13 cellular contexts compared by ENCODE assay signal in the genomic region with DNA sequence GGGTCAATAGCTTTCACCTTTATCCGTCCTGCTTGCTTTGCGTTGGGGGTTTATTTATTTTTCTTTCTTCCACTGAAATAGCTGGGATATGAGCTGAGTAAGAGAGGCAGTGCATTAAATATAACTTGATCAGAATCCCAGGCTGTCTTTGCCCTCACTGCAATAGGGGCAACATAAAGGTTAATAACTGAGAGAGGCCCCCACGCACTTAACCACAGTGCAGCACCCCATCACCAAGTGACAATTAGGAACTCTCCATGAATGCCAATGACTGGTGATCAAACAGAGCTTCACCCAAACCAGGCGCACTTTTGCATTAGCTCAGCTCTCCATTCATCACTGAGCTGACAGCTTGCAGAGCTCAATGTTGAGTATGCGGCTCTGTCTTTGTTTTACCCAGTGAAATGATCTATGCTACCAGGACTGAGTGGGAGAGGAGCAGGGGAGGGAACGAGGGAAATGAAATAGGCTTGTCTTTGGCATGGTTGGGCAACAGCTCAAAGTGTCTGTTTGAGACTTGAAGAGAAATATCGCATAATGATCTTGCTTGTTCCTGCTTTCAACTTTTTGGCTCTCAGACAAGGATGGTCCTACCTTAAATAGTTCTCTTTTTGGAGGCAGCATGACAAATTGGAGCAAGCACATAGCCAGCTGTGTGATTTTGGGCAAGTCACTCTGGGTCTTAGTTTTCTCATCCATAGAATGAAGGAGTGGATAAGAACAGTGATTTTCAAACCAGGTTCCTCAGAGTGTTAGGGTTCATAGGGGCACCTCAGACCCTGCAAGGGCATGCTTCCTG. TPM values are rescaled to one million over a fixed set of nuclear protein-coding genes. Genes with fewer than 3 reads are reported as not detected.
A peak's percentile ranks its signal among the peaks of the same experiment; 100 is the strongest.
DNase-seq lines count a peak whose midpoint lies in the region; ATAC-seq and FAIRE-seq lines count a peak whose summit lies in the region.
"Had no signal": no experiment of that assay in that cellular context is flagged by ENCODE, and none has a peak within 500 bp of the region (broad histone marks: within the 10 kb centered on the region; RNA-seq: fewer than 3 reads in every experiment).

No MANE protein-coding gene starts in this region.

- CTCF ChIA-PET in T-cell (lab: Charles Lee): no interaction called here

- H3K27me3 Mint-ChIP-seq in T-cell: peaks cover 58 to 66% of the 10 kb centered on the region in 2 donors

- H3K27ac Mint-ChIP-seq in T-cell: no peak overlapping the region

- peak; percentile 82 for FAIRE-seq in islet of Langerhans (lab: Jason Lieb, UNC)
- FAIRE-seq: frontal cortex, GM18507 had no signal

- no peak overlapping the region for H3K4me3 Mint-ChIP-seq in T-cell

- POLR2A ChIA-PET in T-cell (lab: Charles Lee): interaction anchor here in 1 of 2 donors (0.6 kb wide), 1 partner anchor 1388 kb away, joined by 3 read pairs; no protein-coding TSS in a partner anchor

- DNase-seq in SKM-1 treated with dmso at 0.1 percent for 144 hours (lab: John Stamatoyannopoulos, UW; ENCODE audit: unreplicated experiment) (peak; percentile 24), SKM-1 (lab: John Stamatoyannopoulos, UW; ENCODE audit: unreplicated experiment) (no peak), SK-N-DZ (ENCODE audit: low spot score) (peak; percentile 77), activated T-cell treated with anti-CD3 and anti-CD28 coated beads for 4 hours (no peak), T-cell (no peak)
- DNase-seq in activated CD4-positive, CD25-positive, alpha-beta regulatory T cell treated with anti-CD3 and anti-CD28 coated beads, Interleukin-2, amount 50 U/mL, for 72 hours: no peak
- DNase-seq: stimulated activated CD4-positive, alpha-beta T cell treated with anti-CD3 and anti-CD28 coated beads, Interleukin-15, amount 100 ng/mL, for 24 hours had no signal

- H3K4me1 Mint-ChIP-seq in T-cell: no peaks in the 10 kb centered on the region

- H3K36me3 Mint-ChIP-seq in T-cell: no peaks in the 10 kb centered on the region

- peaks cover 0 to 3% (median 0%) of the 10 kb centered on the region in 3 donors for H3K9me3 Mint-ChIP-seq in T-cell

- no peak for ATAC-seq in GM21737 (IDR thresholded peaks at IDR 0.05; ENCODE audit: unreplicated experiment)
- ATAC-seq in T-cell (replicated peaks in 1 of 4): no peak
- ATAC-seq: HCT116, left lobe of liver had no signal

RNA-seq across cellular contexts. Expression of a gene that starts 14.5 kb away (rescaled TPM):
- polyA plus RNA-seq in SK-N-DZ (2014; cell fraction: cytosol; rRNA removed): 24.2 and 30.0 TPM in 2 replicates
- polyA plus RNA-seq in SK-N-DZ (2014; cell fraction: nucleus; rRNA removed): 23.5 and 23.6 TPM in 2 replicates
- 1 to 10 TPM; 5.1 to 6.6 (median 5.5) TPM for total RNA-seq in T-cell

Comparison
In these comparisons a context has a peak if more than half of its experiments do, and no peak if none do; other contexts are left out.
1. DNase-seq: peak in SKM-1 treated with dmso at 0.1 percent for 144 hours (single experiment) and SK-N-DZ (single experiment); none in SKM-1 (single experiment), activated T-cell treated with anti-CD3 and anti-CD28 coated beads for 4 hours (single experiment), T-cell (0 of 34) and activated CD4-positive, CD25-positive, alpha-beta regulatory T cell treated with anti-CD3 and anti-CD28 coated beads, Interleukin-2, amount 50 U/mL, for 72 hours (single experiment).